Comparison of ENCODE assay signal across 8 cellular contexts in the genomic region with DNA sequence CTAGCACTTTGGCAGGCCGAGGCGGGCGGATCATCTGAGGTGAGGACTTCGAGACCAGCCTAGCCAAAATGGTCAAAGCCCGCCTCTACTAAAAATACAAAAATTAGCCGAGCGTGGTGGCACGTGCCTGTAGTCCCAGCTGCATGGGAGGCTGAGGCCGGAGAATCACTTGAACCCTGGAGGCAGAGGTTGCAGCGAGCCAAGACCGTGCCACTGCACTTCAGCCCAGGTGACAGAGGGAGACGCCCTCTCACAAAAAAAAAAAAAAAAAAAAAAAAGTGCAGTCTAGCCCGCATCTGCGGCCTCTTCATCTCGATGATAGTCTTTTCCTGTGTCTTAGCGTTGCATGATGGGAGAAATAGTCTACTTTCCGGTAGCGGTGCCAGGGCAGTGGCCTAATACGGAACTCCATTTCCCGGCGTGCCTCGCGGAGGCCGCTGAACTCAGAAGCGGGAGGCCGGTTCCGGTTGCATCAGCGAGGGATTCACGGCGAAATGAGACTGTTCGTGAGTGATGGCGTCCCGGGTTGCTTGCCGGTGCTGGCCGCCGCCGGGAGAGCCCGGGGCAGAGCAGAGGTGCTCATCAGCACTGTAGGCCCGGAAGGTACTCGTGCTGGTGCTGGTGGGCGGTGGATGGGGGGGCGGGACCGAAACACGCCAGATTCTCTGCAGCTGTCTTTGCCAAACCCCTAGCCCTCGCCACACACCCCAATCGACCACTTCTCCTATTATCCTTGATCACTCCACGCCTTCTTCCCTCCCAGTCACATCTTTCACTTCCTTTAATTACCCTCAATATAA. TPM values are rescaled to one million over a fixed set of nuclear protein-coding genes. Genes with fewer than 3 reads are reported as not detected.
A peak's percentile ranks its signal among the peaks of the same experiment; 100 is the strongest.
DNase-seq lines count a peak whose midpoint lies in the region; ATAC-seq, FAIRE-seq and TF ChIP-seq lines count a peak whose summit lies in the region.

A gene (plus strand): TSS at position 472 of the 800 bp plus-strand sequence. CDS start 23 bp downstream, at position 495.

- H3K27me3 ChIP-seq in body of pancreas: no peaks in the 10 kb centered on the region
- no peaks in the 10 kb centered on the region for H3K27me3 ChIP-seq in sigmoid colon

- H3K9me3 ChIP-seq in A549 (no peaks in the 10 kb centered on the region), body of pancreas (no peaks in the 10 kb centered on the region), sigmoid colon (no peaks in the 10 kb centered on the region)

- POLR2A ChIA-PET in A549 (lab: Yijun Ruan, JAX): interaction anchor here (0.6 to 0.7 kb wide), 3 partner anchors 22 to 219 kb away, joined by 3 to 6 read pairs (median 3); no protein-coding TSS in a partner anchor

- CTCF ChIA-PET in A549 (lab: Yijun Ruan, JAX): interaction anchor here (1.0 to 19.9 kb wide), 6 partner anchors 11 to 29 kb away, joined by 3 to 240 read pairs (median 6); a partner anchor contains a TSS

- H3K27ac ChIP-seq in A549: peak within 1 kb of the TSS; percentile 94 to 99
- H3K27ac ChIP-seq in body of pancreas: peak within 1 kb of the TSS; percentile 65 to 82 (median 72)
- H3K27ac ChIP-seq in sigmoid colon: peak within 1 kb of the TSS; percentile 81 to 87 (median 86)

- peak within 1 kb of the TSS; percentile 95 for H3K4me2 ChIP-seq in A549

- no peak for TF ChIP-seq EP300 in A549 (IDR thresholded peaks at IDR 0.05)
- TF ChIP-seq EP300 in sigmoid colon (IDR thresholded peaks at IDR 0.05): peak in 1 of 4 donors; percentile 83

- DNase-seq in A549 (ENCODE audit: low read depth in 1 of 2, low spot score in 1 of 2) (peak; percentile 94 to 98), NCI-H2107 treated with DMSO at 0.1 percent for 48 hours (lab: John Stamatoyannopoulos, UW; ENCODE audit: unreplicated experiment) (peak; percentile 96), body of pancreas (peak; percentile 94 to 98 (median 96)), iPS DF 4.7 (ENCODE audit: extremely low read depth, low spot score) (peak; percentile 98), sigmoid colon (peak; percentile 98)

- peak; percentile 76 for TF ChIP-seq POLR2A in A549 (IDR thresholded peaks at IDR 0.05; ENCODE audit: low read length)
- TF ChIP-seq POLR2A in GM18526 (IDR thresholded peaks at IDR 0.05; ENCODE audit: extremely low read depth, insufficient read length): peak; percentile 80
- peak; percentile 10 to 71 (median 71) for TF ChIP-seq POLR2A in body of pancreas (IDR thresholded peaks at IDR 0.05)
- peak; percentile 47 to 65 for TF ChIP-seq POLR2A in sigmoid colon (IDR thresholded peaks at IDR 0.05)

- peaks cover 9 to 17% of the 10 kb centered on the region in 2 donors for H3K36me3 ChIP-seq in body of pancreas (replicated peaks in 1 of 2; ENCODE audit: insufficient read depth in 1 of 2, low read depth in 2 of 2)
- peaks cover 19 to 38% (median 22%) of the 10 kb centered on the region in 4 donors for H3K36me3 ChIP-seq in sigmoid colon

- H3K4me1 ChIP-seq in A549: peaks cover 12% of the 10 kb centered on the region
- peaks cover 15% of the 10 kb centered on the region for H3K4me1 ChIP-seq in body of pancreas
- H3K4me1 ChIP-seq in sigmoid colon: peaks cover 0 to 22% (median 13%) of the 10 kb centered on the region in 4 donors

- intact Hi-C loops in body of pancreas (cut with DNase I) (no loop called here), sigmoid colon (cut with DNase I) (loop anchor here (2.0 to 5.0 kb wide), 2 partner anchors 25 to 35 kb away; a partner anchor contains a TSS)

- 9% methylated on average over 47 of the region's 47 CpGs for WGBS in A549 (ENCODE audit: missing lambda C conversion rate)
- 8 to 10% methylated on average over 46 to 47 of the region's 47 CpGs for whole genome bisulfite sequencing in body of pancreas, 2 donors
- WGBS in sigmoid colon, 2 donors: 5 to 9% methylated on average over 47 of the region's 47 CpGs

- no peak for FAIRE-seq in A549 (lab: Jason Lieb, UNC)
- peak; percentile 86 for FAIRE-seq in TTC549 (lab: Jason Lieb, UNC)

- peak; percentile 98 for ATAC-seq in A549
- ATAC-seq in HG03066 (IDR thresholded peaks at IDR 0.05; ENCODE audit: low read depth, unreplicated experiment): peak; percentile 99
- ATAC-seq in body of pancreas: peak; percentile 100

- no peak; a peak in 1 of 5 replicates for TF ChIP-seq RAD21 in A549 (conservative IDR thresholded peaks at IDR 0.05 in 1 of 2, IDR thresholded peaks at IDR 0.05 in 1 of 2)

- TF ChIP-seq CTCF in A549 (IDR thresholded peaks at IDR 0.05): peak; percentile 45
- peak in 2 of 7 experiments; percentile 16 to 37 for TF ChIP-seq CTCF in body of pancreas (IDR thresholded peaks at IDR 0.05)
- TF ChIP-seq CTCF in sigmoid colon (IDR thresholded peaks at IDR 0.05): no peak

- H3K4me3 ChIP-seq in A549 (peak within 1 kb of the TSS; percentile 79), body of pancreas (peak within 1 kb of the TSS; percentile 96 to 98), sigmoid colon (peak within 1 kb of the TSS; percentile 80 to 97 (median 92))

TF ChIP-seq in A549, 52 proteins besides CTCF, POLR2A, EP300 and RAD21:
- TF ChIP-seq BHLHE40 (IDR thresholded peaks at IDR 0.05; ENCODE audit: low read depth, low read length) (0 out of 2 replicates have a peak, but pooled peaks have one; percentile 9), CEBPB (IDR thresholded peaks at IDR 0.05) (peak in 1 of 2 experiments; percentile 81; a peak in 2 of 4 replicates), PHF8 (IDR thresholded peaks at IDR 0.05; ENCODE audit: borderline replicate concordance, low read depth) (peak; percentile 50; the same call in 1 of the 2 replicates), JUN (IDR thresholded peaks at IDR 0.05) (peak; percentile 73 to 91; a peak in 3 of 5 replicates), FOSL2 (IDR thresholded peaks at IDR 0.05) (no peak), FOSL2 (CRISPR knock-in tag; IDR thresholded peaks at IDR 0.05) (no peak)
- TF ChIP-seq, protein P1, sequence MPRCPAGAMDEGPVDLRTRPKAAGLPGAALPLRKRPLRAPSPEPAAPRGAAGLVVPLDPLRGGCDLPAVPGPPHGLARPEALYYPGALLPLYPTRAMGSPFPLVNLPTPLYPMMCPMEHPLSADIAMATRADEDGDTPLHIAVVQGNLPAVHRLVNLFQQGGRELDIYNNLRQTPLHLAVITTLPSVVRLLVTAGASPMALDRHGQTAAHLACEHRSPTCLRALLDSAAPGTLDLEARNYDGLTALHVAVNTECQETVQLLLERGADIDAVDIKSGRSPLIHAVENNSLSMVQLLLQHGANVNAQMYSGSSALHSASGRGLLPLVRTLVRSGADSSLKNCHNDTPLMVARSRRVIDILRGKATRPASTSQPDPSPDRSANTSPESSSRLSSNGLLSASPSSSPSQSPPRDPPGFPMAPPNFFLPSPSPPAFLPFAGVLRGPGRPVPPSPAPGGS (IDR thresholded peaks at IDR 0.05): peak; percentile 87
- TF ChIP-seq, protein P2, sequence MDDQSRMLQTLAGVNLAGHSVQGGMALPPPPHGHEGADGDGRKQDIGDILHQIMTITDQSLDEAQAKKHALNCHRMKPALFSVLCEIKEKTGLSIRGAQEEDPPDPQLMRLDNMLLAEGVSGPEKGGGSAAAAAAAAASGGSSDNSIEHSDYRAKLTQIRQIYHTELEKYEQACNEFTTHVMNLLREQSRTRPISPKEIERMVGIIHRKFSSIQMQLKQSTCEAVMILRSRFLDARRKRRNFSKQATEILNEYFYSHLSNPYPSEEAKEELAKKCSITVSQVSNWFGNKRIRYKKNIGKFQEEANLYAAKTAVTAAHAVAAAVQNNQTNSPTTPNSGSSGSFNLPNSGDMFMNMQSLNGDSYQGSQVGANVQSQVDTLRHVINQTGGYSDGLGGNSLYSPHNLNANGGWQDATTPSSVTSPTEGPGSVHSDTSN (IDR thresholded peaks at IDR 0.05): no peak
- TF ChIP-seq, protein P3, sequence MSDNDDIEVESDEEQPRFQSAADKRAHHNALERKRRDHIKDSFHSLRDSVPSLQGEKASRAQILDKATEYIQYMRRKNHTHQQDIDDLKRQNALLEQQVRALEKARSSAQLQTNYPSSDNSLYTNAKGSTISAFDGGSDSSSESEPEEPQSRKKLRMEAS (IDR thresholded peaks at IDR 0.05): peak; percentile 84

RNA-seq across cellular contexts. Expression of the gene that starts here (rescaled TPM):
- polyA plus RNA-seq in A549 (2011; rRNA removed) (372 and 406 TPM in 2 replicates), A549 (2017; fragmentation: RNase III; extraction: RNeasy Plus Mini Kit Qiagen cat#74134 plus additional on column Dnase treatment) (209 to 230 TPM (median 227 TPM) in 3 replicates), sigmoid colon (10 to 100 TPM; 22.9 to 86.2 (median 25.8) TPM)
- polyA plus RNA-seq in A549 (2012; cell fraction: cytosol; rRNA removed): 236 and 247 TPM in 2 replicates
- 504 and 527 TPM in 2 replicates for polyA plus RNA-seq in A549 (2012; cell fraction: nucleus; rRNA removed)
- 428 and 497 TPM in 2 replicates for polyA minus RNA-seq in A549 (2011; rRNA and poly(A)+ RNA removed)
- total RNA-seq in body of pancreas (100 to 1,000 TPM in 1 of 2 donors, 10 to 100 TPM in 1; 61.7 to 103 TPM), sigmoid colon (10 to 100 TPM; 46.6 to 56.3 (median 53.2) TPM)

Comparison
In these comparisons a context has a peak if more than half of its experiments do, and no peak if none do; other contexts are left out.
1. Peak in every context shown above with its lines: DNase-seq, ATAC-seq, H3K4me3 ChIP-seq and H3K27ac ChIP-seq.